Comparison of ENCODE assay signal across 22 cellular contexts in genomic region chr4:25795091-25795490, GRCh38.
"Had no signal": no experiment of that assay in that cellular context is flagged by ENCODE, and none has a peak within 500 bp of the region (broad histone marks: within the 10 kb centered on the region; RNA-seq: fewer than 3 reads in every experiment).

No MANE protein-coding gene starts in this region.

- H3K27me3 ChIP-seq: colonic mucosa, gastrocnemius medialis, left lung, neutrophil, transverse colon had no signal

- DNase-seq: activated CD4-positive, alpha-beta T cell treated with anti-CD3 and anti-CD28 coated beads for 48 hours; activated CD4-positive, CD25-positive, alpha-beta regulatory T cell; activated CD8-positive, alpha-beta memory T cell treated with anti-CD3 and anti-CD28 coated beads, Interleukin-2, amount 50 U/mL, for 4 hours; activated CD8-positive, alpha-beta T cell treated with anti-CD3 and anti-CD28 coated beads for 36 hours; activated naive CD4-positive, alpha-beta T cell treated with anti-CD3 and anti-CD28 coated beads for 36 hours; activated T-cell treated with anti-CD3 and anti-CD28 coated beads, Interleukin-2, amount 50 U/mL, for 4 hours; central memory CD4-positive, alpha-beta T cell; colonic mucosa; gastrocnemius medialis; head of caudate nucleus; kidney; left lung; mucosa of descending colon; naive thymus-derived CD8-positive, alpha-beta T cell; posterior cingulate gyrus; stimulated activated CD4-positive, alpha-beta T cell treated with anti-CD3 and anti-CD28 coated beads, Interleukin-2, amount 100 ng/mL, for 48 hours; T-helper 1 cell; T1000; transverse colon had no signal

- H3K4me3 Mint-ChIP-seq: activated CD8-positive, alpha-beta T cell treated with anti-CD3 and anti-CD28 coated beads for 36 hours; activated naive CD4-positive, alpha-beta T cell treated with anti-CD3 and anti-CD28 coated beads for 36 hours; activated T-cell treated with anti-CD3 and anti-CD28 coated beads, Interleukin-2, amount 50 U/mL, for 4 hours; brain; naive thymus-derived CD8-positive, alpha-beta T cell; stimulated activated naive CD8-positive, alpha-beta T cell treated with anti-CD3 and anti-CD28 coated beads, Interleukin-15, Interleukin-2, amounts not matched to agents 100 ng/mL and 50 ng/mL, for 24 hours had no signal

- H3K4me1 ChIP-seq: colonic mucosa, gastrocnemius medialis, left lung, transverse colon had no signal

- H3K36me3 ChIP-seq: colonic mucosa, gastrocnemius medialis, neutrophil had no signal

- H3K4me3 ChIP-seq: colonic mucosa, gastrocnemius medialis, left lung, mucosa of descending colon, transverse colon had no signal

- H3K27ac ChIP-seq: colonic mucosa, gastrocnemius medialis, left lung, neutrophil, transverse colon had no signal

- H3K9me3 Mint-ChIP-seq: activated CD8-positive, alpha-beta T cell treated with anti-CD3 and anti-CD28 coated beads for 36 hours; activated naive CD4-positive, alpha-beta T cell treated with anti-CD3 and anti-CD28 coated beads for 36 hours; activated T-cell treated with anti-CD3 and anti-CD28 coated beads, Interleukin-2, amount 50 U/mL, for 4 hours; naive thymus-derived CD8-positive, alpha-beta T cell; stimulated activated naive CD8-positive, alpha-beta T cell treated with anti-CD3 and anti-CD28 coated beads, Interleukin-15, Interleukin-2, amounts not matched to agents 100 ng/mL and 50 ng/mL, for 24 hours had no signal

- H3K27me3 Mint-ChIP-seq: activated CD8-positive, alpha-beta T cell treated with anti-CD3 and anti-CD28 coated beads for 36 hours; naive thymus-derived CD8-positive, alpha-beta T cell; stimulated activated naive CD8-positive, alpha-beta T cell treated with anti-CD3 and anti-CD28 coated beads, Interleukin-15, Interleukin-2, amounts not matched to agents 100 ng/mL and 50 ng/mL, for 24 hours had no signal

- ATAC-seq: activated CD8-positive, alpha-beta T cell treated with anti-CD3 and anti-CD28 coated beads for 36 hours; activated T-cell treated with anti-CD3 and anti-CD28 coated beads, Interleukin-2, amount 50 U/mL, for 4 hours; gastrocnemius medialis; left lung; mucosa of descending colon; naive thymus-derived CD8-positive, alpha-beta T cell had no signal

- H3K27ac Mint-ChIP-seq: activated CD8-positive, alpha-beta T cell treated with anti-CD3 and anti-CD28 coated beads for 36 hours; activated naive CD4-positive, alpha-beta T cell treated with anti-CD3 and anti-CD28 coated beads for 36 hours; stimulated activated naive CD8-positive, alpha-beta T cell treated with anti-CD3 and anti-CD28 coated beads, Interleukin-15, Interleukin-2, amounts not matched to agents 100 ng/mL and 50 ng/mL, for 24 hours had no signal

- H3K9me3 ChIP-seq: colonic mucosa, gastrocnemius medialis, left lung, mucosa of descending colon, neutrophil, transverse colon had no signal
